Comparison of ENCODE assay signal across 1 cellular context in genomic region chr16:16358539-16359240, GRCh38. TPM values are rescaled to one million over a fixed set of nuclear protein-coding genes. Genes with fewer than 3 reads are reported as not detected.
"Had no signal": no experiment of that assay in that cellular context is flagged by ENCODE, and none has a peak within 500 bp of the region (broad histone marks: within the 10 kb centered on the region; RNA-seq: fewer than 3 reads in every experiment).

No MANE protein-coding gene starts in this region.

RNA-seq across cellular contexts. Expression of gene NPIPA7, which starts 20.2 kb away (rescaled TPM):
- total RNA-seq: smooth muscle cell had no signal
